1 cellular context compared by ENCODE assay signal in genomic region chr6:110881929-110882629, GRCh38.
TF ChIP-seq lines count a peak whose summit lies in the region.

No MANE protein-coding gene starts in this region.

TF ChIP-seq in GM12878, 131 proteins besides CTCF, POLR2A, EP300 and RAD21 (continued from another document):
- TF ChIP-seq ZBTB40 (IDR thresholded peaks at IDR 0.05; ENCODE audit: borderline replicate concordance), result peak; percentile 26; the same call in 1 of the 2 replicates
